ENCODE assay signal across 1 cellular context in the genomic region with DNA sequence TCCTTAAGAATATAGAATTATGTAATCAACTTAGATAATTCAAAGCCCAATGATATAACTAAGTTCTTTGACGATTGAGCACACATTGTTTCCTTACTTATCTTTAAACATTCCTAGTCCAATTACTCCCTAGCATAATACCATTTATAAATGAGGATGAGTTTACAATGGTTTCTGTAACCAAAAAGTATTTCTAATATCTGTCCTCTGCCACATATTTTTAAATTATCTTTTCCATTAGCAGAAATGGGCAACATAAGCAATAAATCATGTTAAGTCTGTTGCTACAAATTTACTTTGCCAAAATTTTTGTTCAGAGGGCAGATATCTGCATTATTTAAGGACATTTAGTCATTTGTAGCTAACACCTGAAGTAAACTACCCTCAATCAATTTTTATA.
TF ChIP-seq lines count a peak whose summit lies in the region.

No MANE protein-coding gene starts in this region.

TF ChIP-seq in SK-N-SH treated with all-trans-retinoic acid at 6 μM for 48 hours, 23 proteins besides CTCF, POLR2A, EP300 and RAD21 (continued from another document):
- TF ChIP-seq, protein P1, sequence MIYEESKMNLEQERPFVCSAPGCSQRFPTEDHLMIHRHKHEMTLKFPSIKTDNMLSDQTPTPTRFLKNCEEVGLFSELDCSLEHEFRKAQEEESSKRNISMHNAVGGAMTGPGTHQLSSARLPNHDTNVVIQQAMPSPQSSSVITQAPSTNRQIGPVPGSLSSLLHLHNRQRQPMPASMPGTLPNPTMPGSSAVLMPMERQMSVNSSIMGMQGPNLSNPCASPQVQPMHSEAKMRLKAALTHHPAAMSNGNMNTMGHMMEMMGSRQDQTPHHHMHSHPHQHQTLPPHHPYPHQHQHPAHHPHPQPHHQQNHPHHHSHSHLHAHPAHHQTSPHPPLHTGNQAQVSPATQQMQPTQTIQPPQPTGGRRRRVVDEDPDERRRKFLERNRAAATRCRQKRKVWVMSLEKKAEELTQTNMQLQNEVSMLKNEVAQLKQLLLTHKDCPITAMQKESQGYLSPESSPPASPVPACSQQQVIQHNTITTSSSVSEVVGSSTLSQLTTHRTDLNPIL (CRISPR knock-in tag; IDR thresholded peaks at IDR 0.05; ENCODE audit: low read depth): peak; percentile 78; the same call in 1 of the 2 replicates
TF ChIP-seq in SK-N-SH treated with all-trans-retinoic acid at 6 μM for 48 hours: peak in this region for 6.
